ENCODE assay signal across 1 cellular context in genomic region chr11:33608386-33608785, GRCh38.
TF ChIP-seq lines count a peak whose summit lies in the region.

No MANE protein-coding gene starts in this region.

TF ChIP-seq in SK-N-SH treated with all-trans-retinoic acid at 6 μM for 48 hours, 23 proteins besides CTCF, POLR2A, EP300 and RAD21 (continued from another document):
- TF ChIP-seq, protein P1, sequence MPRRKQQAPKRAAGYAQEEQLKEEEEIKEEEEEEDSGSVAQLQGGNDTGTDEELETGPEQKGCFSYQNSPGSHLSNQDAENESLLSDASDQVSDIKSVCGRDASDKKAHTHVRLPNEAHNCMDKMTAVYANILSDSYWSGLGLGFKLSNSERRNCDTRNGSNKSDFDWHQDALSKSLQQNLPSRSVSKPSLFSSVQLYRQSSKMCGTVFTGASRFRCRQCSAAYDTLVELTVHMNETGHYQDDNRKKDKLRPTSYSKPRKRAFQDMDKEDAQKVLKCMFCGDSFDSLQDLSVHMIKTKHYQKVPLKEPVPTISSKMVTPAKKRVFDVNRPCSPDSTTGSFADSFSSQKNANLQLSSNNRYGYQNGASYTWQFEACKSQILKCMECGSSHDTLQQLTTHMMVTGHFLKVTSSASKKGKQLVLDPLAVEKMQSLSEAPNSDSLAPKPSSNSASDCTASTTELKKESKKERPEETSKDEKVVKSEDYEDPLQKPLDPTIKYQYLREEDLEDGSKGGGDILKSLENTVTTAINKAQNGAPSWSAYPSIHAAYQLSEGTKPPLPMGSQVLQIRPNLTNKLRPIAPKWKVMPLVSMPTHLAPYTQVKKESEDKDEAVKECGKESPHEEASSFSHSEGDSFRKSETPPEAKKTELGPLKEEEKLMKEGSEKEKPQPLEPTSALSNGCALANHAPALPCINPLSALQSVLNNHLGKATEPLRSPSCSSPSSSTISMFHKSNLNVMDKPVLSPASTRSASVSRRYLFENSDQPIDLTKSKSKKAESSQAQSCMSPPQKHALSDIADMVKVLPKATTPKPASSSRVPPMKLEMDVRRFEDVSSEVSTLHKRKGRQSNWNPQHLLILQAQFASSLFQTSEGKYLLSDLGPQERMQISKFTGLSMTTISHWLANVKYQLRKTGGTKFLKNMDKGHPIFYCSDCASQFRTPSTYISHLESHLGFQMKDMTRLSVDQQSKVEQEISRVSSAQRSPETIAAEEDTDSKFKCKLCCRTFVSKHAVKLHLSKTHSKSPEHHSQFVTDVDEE (CRISPR knock-in tag; IDR thresholded peaks at IDR 0.05) = no peak
- TF ChIP-seq TOX (CRISPR knock-in tag; IDR thresholded peaks at IDR 0.05; ENCODE audit: borderline replicate concordance) (no peak), CSDC2 (CRISPR knock-in tag; IDR thresholded peaks at IDR 0.05) (no peak), OSR1 (CRISPR knock-in tag; IDR thresholded peaks at IDR 0.05) (no peak), CSRNP3 (CRISPR knock-in tag; IDR thresholded peaks at IDR 0.05) (no peak), ZC3H10 (CRISPR knock-in tag; IDR thresholded peaks at IDR 0.05) (no peak), PPARA (CRISPR knock-in tag; IDR thresholded peaks at IDR 0.05; ENCODE audit: borderline replicate concordance) (no peak), RARB (CRISPR knock-in tag; IDR thresholded peaks at IDR 0.05) (no peak)
TF ChIP-seq in SK-N-SH treated with all-trans-retinoic acid at 6 μM for 48 hours: peak in this region for 0.
